Comparison of ENCODE assay signal across 31 cellular contexts in the genomic region with DNA sequence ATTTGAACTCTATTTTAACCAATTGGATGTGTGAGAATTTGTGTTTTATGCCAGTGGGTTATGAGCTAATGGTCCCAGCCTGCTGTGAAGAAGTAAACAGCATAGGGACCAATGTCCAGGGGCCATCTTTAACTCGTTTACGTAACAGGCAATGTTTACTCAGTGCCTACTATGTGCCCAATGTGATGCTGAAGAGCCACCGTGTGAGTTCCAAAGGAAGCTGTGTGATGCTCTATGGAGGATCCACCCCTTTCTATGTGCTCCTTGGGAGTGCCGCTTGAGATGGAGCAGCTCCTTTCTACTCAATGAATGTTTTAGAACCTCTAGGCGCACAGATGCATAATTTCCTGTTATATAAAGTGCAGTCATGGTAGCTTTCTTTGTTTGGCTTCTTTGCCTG. TPM values are rescaled to one million over a fixed set of nuclear protein-coding genes. Genes with fewer than 3 reads are reported as not detected.
"Had no signal": no experiment of that assay in that cellular context is flagged by ENCODE, and none has a peak within 500 bp of the region (broad histone marks: within the 10 kb centered on the region; RNA-seq: fewer than 3 reads in every experiment).

No MANE protein-coding gene starts in this region.

- H3K27ac ChIP-seq: VCaP had no signal

- ATAC-seq: activated CD4-positive, alpha-beta T cell treated with anti-CD3 and anti-CD28 coated beads for 36 hours; activated CD4-positive, CD25-positive, alpha-beta regulatory T cell treated with anti-CD3 and anti-CD28 coated beads, Interleukin-2, amount 50 U/mL, for 24 hours; activated CD8-positive, alpha-beta memory T cell treated with anti-CD3 and anti-CD28 coated beads, Interleukin-2, amount 10 ng/mL, durations not matched to agents 7 days and 5 days; activated CD8-positive, alpha-beta T cell treated with anti-CD3 and anti-CD28 coated beads, Interleukin-2, amount 10 ng/mL, durations not matched to agents 7 days and 5 days; activated naive CD8-positive, alpha-beta T cell treated with anti-CD3 and anti-CD28 coated beads, Interleukin-2, amount 50 U/mL, for 24 hours had no signal

- FAIRE-seq: astrocyte, bronchial epithelial cell, TTC549 had no signal

- DNase-seq: activated CD4-positive, alpha-beta memory T cell treated with anti-CD3 and anti-CD28 coated beads, Interleukin-2, amount 10 ng/mL, durations not matched to agents 7 days and 5 days; activated CD4-positive, alpha-beta T cell treated with anti-CD3 and anti-CD28 coated beads for 1 hour; activated CD4-positive, alpha-beta T cell treated with anti-CD3 and anti-CD28 coated beads for 36 hours; activated CD4-positive, alpha-beta T cell treated with anti-CD3 and anti-CD28 coated beads for 48 hours; activated CD4-positive, alpha-beta T cell treated with anti-CD3 and anti-CD28 coated beads, Interleukin-2, amount 10 ng/mL, durations not matched to agents 7 days and 5 days; activated CD4-positive, alpha-beta T cell treated with anti-CD3 and anti-CD28 coated beads, Interleukin-2, amount 50 U/mL, for 48 hours; activated CD4-positive, CD25-positive, alpha-beta regulatory T cell; activated CD8-positive, alpha-beta memory T cell treated with anti-CD3 and anti-CD28 coated beads for 24 hours; activated CD8-positive, alpha-beta memory T cell treated with anti-CD3 and anti-CD28 coated beads, Interleukin-2, amount 10 ng/mL, durations not matched to agents 7 days and 5 days; activated CD8-positive, alpha-beta memory T cell treated with anti-CD3 and anti-CD28 coated beads, Interleukin-2, amount 50 U/mL, for 48 hours; activated CD8-positive, alpha-beta T cell treated with anti-CD3 and anti-CD28 coated beads, Interleukin-2, amount 10 ng/mL, durations not matched to agents 7 days and 5 days; activated effector memory CD4-positive, alpha-beta T cell treated with Interleukin-2 at 50 U/mL for 16 hours; activated gamma-delta T cell; activated naive CD4-positive, alpha-beta T cell treated with anti-CD3 and anti-CD28 coated beads, Interleukin-2, amount 10 ng/mL, durations not matched to agents 7 days and 5 days; activated naive CD4-positive, alpha-beta T cell treated with Interleukin-2 at 50 U/mL for 16 hours; activated naive CD8-positive, alpha-beta T cell treated with anti-CD3 and anti-CD28 coated beads, Interleukin-2, amount 10 ng/mL, durations not matched to agents 7 days and 5 days; activated naive CD8-positive, alpha-beta T cell treated with anti-CD3 and anti-CD28 coated beads, Interleukin-2, amount 50 U/mL, for 24 hours; activated T-cell treated with anti-CD3 and anti-CD28 coated beads, Interleukin-2, amount 50 U/mL, for 24 hours; activated T-cell treated with anti-CD3 and anti-CD28 coated beads, Interleukin-2, amount 50 U/mL, for 48 hours; amygdala; aorta; central memory CD4-positive, alpha-beta T cell; T-helper 1 cell; T-helper 2 cell; T-helper 9 cell had no signal

RNA-seq across cellular contexts. Expression of a gene that starts 21.3 kb away (rescaled TPM):
- total RNA-seq: activated CD4-positive, alpha-beta memory T cell treated with anti-CD3 and anti-CD28 coated beads, Interleukin-2, amount 10 ng/mL, durations not matched to agents 7 days and 5 days; activated CD4-positive, alpha-beta T cell treated with anti-CD3 and anti-CD28 coated beads for 36 hours; activated CD4-positive, alpha-beta T cell treated with anti-CD3 and anti-CD28 coated beads, Interleukin-2, amount 10 ng/mL, durations not matched to agents 7 days and 5 days; activated CD8-positive, alpha-beta memory T cell treated with anti-CD3 and anti-CD28 coated beads, Interleukin-2, amount 10 ng/mL, durations not matched to agents 7 days and 5 days; activated CD8-positive, alpha-beta T cell treated with anti-CD3 and anti-CD28 coated beads, Interleukin-2, amount 10 ng/mL, durations not matched to agents 7 days and 5 days; activated naive CD8-positive, alpha-beta T cell treated with anti-CD3 and anti-CD28 coated beads, Interleukin-2, amount 10 ng/mL, durations not matched to agents 7 days and 5 days; activated T-helper 2 cell treated with anti-CD3 and anti-CD28 coated beads, Interferon-gamma antibody, Interleukin-2, Interleukin-4, amounts not matched to agents 10 μg/mL and 5 μg/mL and 100 μg/mL, durations not matched to agents 14 hours and 24 hours and 36 hours; bronchial epithelial cell had no signal
